ENCODE assay signal across 1 cellular context in genomic region chr15:40460404-40460803, GRCh38.
TF ChIP-seq lines count a peak whose summit lies in the region.

No MANE protein-coding gene starts in this region.

TF ChIP-seq in H1, 55 proteins besides CTCF, POLR2A, EP300 and RAD21:
- no peak for TF ChIP-seq SIN3A (conservative IDR thresholded peaks at IDR 0.05 in 1 of 2, IDR thresholded peaks at IDR 0.05 in 1 of 2; ENCODE audit: low read depth in 1 of 2, low read length in 2 of 2)
- TF ChIP-seq, protein P1, sequence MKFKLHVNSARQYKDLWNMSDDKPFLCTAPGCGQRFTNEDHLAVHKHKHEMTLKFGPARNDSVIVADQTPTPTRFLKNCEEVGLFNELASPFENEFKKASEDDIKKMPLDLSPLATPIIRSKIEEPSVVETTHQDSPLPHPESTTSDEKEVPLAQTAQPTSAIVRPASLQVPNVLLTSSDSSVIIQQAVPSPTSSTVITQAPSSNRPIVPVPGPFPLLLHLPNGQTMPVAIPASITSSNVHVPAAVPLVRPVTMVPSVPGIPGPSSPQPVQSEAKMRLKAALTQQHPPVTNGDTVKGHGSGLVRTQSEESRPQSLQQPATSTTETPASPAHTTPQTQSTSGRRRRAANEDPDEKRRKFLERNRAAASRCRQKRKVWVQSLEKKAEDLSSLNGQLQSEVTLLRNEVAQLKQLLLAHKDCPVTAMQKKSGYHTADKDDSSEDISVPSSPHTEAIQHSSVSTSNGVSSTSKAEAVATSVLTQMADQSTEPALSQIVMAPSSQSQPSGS (IDR thresholded peaks at IDR 0.05; ENCODE audit: low read length): no peak
- no peak for TF ChIP-seq RBBP5 (IDR thresholded peaks at IDR 0.05; ENCODE audit: borderline replicate concordance, low read depth, low read length)
- TF ChIP-seq, protein P2, sequence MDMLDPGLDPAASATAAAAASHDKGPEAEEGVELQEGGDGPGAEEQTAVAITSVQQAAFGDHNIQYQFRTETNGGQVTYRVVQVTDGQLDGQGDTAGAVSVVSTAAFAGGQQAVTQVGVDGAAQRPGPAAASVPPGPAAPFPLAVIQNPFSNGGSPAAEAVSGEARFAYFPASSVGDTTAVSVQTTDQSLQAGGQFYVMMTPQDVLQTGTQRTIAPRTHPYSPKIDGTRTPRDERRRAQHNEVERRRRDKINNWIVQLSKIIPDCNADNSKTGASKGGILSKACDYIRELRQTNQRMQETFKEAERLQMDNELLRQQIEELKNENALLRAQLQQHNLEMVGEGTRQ (IDR thresholded peaks at IDR 0.05; ENCODE audit: low read length): no peak
- no peak for TF ChIP-seq CHD1 (IDR thresholded peaks at IDR 0.05; ENCODE audit: low read depth, low read length)
